In genomic region chr19:35773020-35773809, GRCh38 we compare ENCODE assay signal across 2 cellular contexts.
A peak's percentile ranks its signal among the peaks of the same experiment; 100 is the strongest.
TF ChIP-seq lines count a peak whose summit lies in the region.

No MANE protein-coding gene starts in this region.

TF ChIP-seq in IMR-90, 13 proteins besides CTCF, POLR2A, EP300 and RAD21:
- TF ChIP-seq RFX5 (IDR thresholded peaks at IDR 0.05; ENCODE audit: low read depth, low read length) (no peak), NFE2L2 (IDR thresholded peaks at IDR 0.05; ENCODE audit: low read depth, low read length) (0 out of 2 replicates have a peak, but pooled peaks have one; percentile 5), CEBPB (IDR thresholded peaks at IDR 0.05; ENCODE audit: low read depth, low read length) (no peak), ELK1 (IDR thresholded peaks at IDR 0.05; ENCODE audit: borderline replicate concordance, low read depth, low read length) (no peak)

TF ChIP-seq in K562, 482 proteins besides CTCF, POLR2A, EP300 and RAD21:
- TF ChIP-seq KDM1A (IDR thresholded peaks at IDR 0.05) (peak; percentile 89 to 93), TBL1XR1 (IDR thresholded peaks at IDR 0.05; ENCODE audit: low read length in 2 of 2) (no peak), HDAC2 (IDR thresholded peaks at IDR 0.05) (peak; percentile 59; the same call in 1 of the 2 replicates), ILK (tag; IDR thresholded peaks at IDR 0.05; ENCODE audit: borderline replicate concordance, low read depth) (no peak), RCOR1 (IDR thresholded peaks at IDR 0.05; ENCODE audit: borderline replicate concordance in 1 of 2, low read depth in 2 of 2, low read length in 2 of 2) (peak in 1 of 2 experiments; percentile 42; a peak in 1 of 4 replicates), PHF21A (IDR thresholded peaks at IDR 0.05; ENCODE audit: borderline replicate concordance, low read depth) (peak; percentile 81; the same call in 1 of the 2 replicates)
TF ChIP-seq in K562: peak in this region for 4.
